In genomic region chr16:22847690-22848089, GRCh38 we compare ENCODE assay signal across 1 cellular context.
TF ChIP-seq lines count a peak whose summit lies in the region.

No MANE protein-coding gene starts in this region.

TF ChIP-seq in HepG2, 621 proteins besides CTCF, POLR2A, EP300 and RAD21:
- TF ChIP-seq TRIM22 (IDR thresholded peaks at IDR 0.05) (0 out of 2 replicates have a peak, but pooled peaks have one; percentile 27), NONO (IDR thresholded peaks at IDR 0.05) (0 out of 2 replicates have a peak, but pooled peaks have one; percentile 59), NONO (CRISPR knock-in tag; conservative IDR thresholded peaks at IDR 0.05) (no peak), CCDC6 (CRISPR knock-in tag; IDR thresholded peaks at IDR 0.05) (no peak), E2F2 (CRISPR knock-in tag; IDR thresholded peaks at IDR 0.05; ENCODE audit: borderline replicate concordance) (no peak), POLR2AphosphoS2 (IDR thresholded peaks at IDR 0.05; ENCODE audit: low read depth, low read length) (no peak), ZBTB40 (IDR thresholded peaks at IDR 0.05) (peak; percentile 34), ZBTB40 (CRISPR knock-in tag; IDR thresholded peaks at IDR 0.05) (no peak), FOXK2 (IDR thresholded peaks at IDR 0.05) (0 out of 2 replicates have a peak, but pooled peaks have one; percentile 27), ELF1 (CRISPR knock-in tag; IDR thresholded peaks at IDR 0.05) (no peak), ZUFSP (CRISPR knock-in tag; IDR thresholded peaks at IDR 0.05; ENCODE audit: borderline replicate concordance) (no peak), PLRG1 (conservative IDR thresholded peaks at IDR 0.05) (0 out of 2 replicates have a peak, but pooled peaks have one; percentile 36)
